ENCODE assay signal across 16 cellular contexts in the genomic region with DNA sequence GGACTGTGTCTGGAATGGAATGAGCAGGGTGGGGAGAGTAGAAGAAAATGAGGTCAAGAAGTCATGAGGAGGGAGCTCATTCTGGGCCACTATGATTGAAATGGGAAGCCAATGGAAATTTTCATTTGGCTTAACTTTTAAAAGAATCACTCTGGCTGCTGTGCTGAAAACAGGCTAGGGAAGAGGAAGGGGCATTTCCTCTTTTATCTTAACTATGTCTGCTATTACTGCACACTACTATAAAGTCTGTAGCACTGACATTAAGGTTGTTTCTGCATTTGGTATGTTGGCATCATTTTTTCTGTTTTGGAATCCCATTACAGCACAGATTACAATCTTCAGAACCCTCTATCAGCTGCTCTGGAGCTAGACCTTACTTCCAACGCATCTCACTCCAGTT. TPM values are rescaled to one million over a fixed set of nuclear protein-coding genes. Genes with fewer than 3 reads are reported as not detected.
DNase-seq lines count a peak whose midpoint lies in the region; ATAC-seq and TF ChIP-seq lines count a peak whose summit lies in the region.
"Had no signal": no experiment of that assay in that cellular context is flagged by ENCODE, and none has a peak within 500 bp of the region (broad histone marks: within the 10 kb centered on the region; RNA-seq: fewer than 3 reads in every experiment).

No MANE protein-coding gene starts in this region.

- ATAC-seq in activated naive CD8-positive, alpha-beta T cell treated with anti-CD3 and anti-CD28 coated beads, Interleukin-2, amount 50 U/mL, for 24 hours = no peak
- peak; percentile 62 for ATAC-seq in upper lobe of right lung
- ATAC-seq in Right ventricle myocardium superior (ENCODE audit: poor library complexity) = no peak
- no peak for ATAC-seq in GM21423 (IDR thresholded peaks at IDR 0.05; ENCODE audit: unreplicated experiment)

- no peak for TF ChIP-seq CTCF in endothelial cell (IDR thresholded peaks at IDR 0.05; ENCODE audit: unreplicated experiment)
- TF ChIP-seq CTCF in upper lobe of right lung (IDR thresholded peaks at IDR 0.05) = no peak

- intact Hi-C loops in upper lobe of right lung (cut with DNase I) (no loop called here), Right ventricle myocardium superior (cut with DNase I) (no loop called here)

- no peaks in the 10 kb centered on the region for H3K9me3 ChIP-seq in SK-N-MC (ENCODE audit: low read depth, low read length)
- H3K9me3 ChIP-seq in upper lobe of right lung = no peaks in the 10 kb centered on the region

- H3K27me3 Mint-ChIP-seq in activated naive CD8-positive, alpha-beta T cell = no peaks in the 10 kb centered on the region
- no peaks in the 10 kb centered on the region for H3K27me3 Mint-ChIP-seq in activated naive CD8-positive, alpha-beta T cell treated with anti-CD3 and anti-CD28 coated beads, Interleukin-2, amount 50 U/mL, for 24 hours
- H3K27me3 Mint-ChIP-seq in endothelial cell (ENCODE audit: unreplicated experiment) = no peaks in the 10 kb centered on the region

- H3K27ac Mint-ChIP-seq in activated naive CD8-positive, alpha-beta T cell = peak overlapping the region; percentile 19
- no peak overlapping the region for H3K27ac Mint-ChIP-seq in activated naive CD8-positive, alpha-beta T cell treated with anti-CD3 and anti-CD28 coated beads, Interleukin-2, amount 50 U/mL, for 24 hours
- peak overlapping the region; percentile 79 for H3K27ac Mint-ChIP-seq in endothelial cell (ENCODE audit: unreplicated experiment)
- H3K27ac Mint-ChIP-seq: mesothelial cell of epicardium had no signal

- peaks cover 95% of the 10 kb centered on the region for H3K36me3 ChIP-seq in SK-N-MC (ENCODE audit: insufficient read depth, low read length)
- peaks cover 91% of the 10 kb centered on the region for H3K36me3 ChIP-seq in upper lobe of right lung

- H3K4me3 Mint-ChIP-seq in activated naive CD8-positive, alpha-beta T cell = no peak overlapping the region
- no peak overlapping the region for H3K4me3 Mint-ChIP-seq in activated naive CD8-positive, alpha-beta T cell treated with anti-CD3 and anti-CD28 coated beads, Interleukin-2, amount 50 U/mL, for 24 hours
- peak overlapping the region; percentile 0 for H3K4me3 Mint-ChIP-seq in endothelial cell (ENCODE audit: unreplicated experiment)
- H3K4me3 Mint-ChIP-seq: mesothelial cell of epicardium had no signal

- H3K4me1 ChIP-seq in upper lobe of right lung = peaks cover 19% of the 10 kb centered on the region

- H3K36me3 Mint-ChIP-seq in activated naive CD8-positive, alpha-beta T cell = peaks cover 4% of the 10 kb centered on the region
- H3K36me3 Mint-ChIP-seq in activated naive CD8-positive, alpha-beta T cell treated with anti-CD3 and anti-CD28 coated beads, Interleukin-2, amount 50 U/mL, for 24 hours (ENCODE audit: low read depth) = peaks cover 66% of the 10 kb centered on the region
- peaks cover 41% of the 10 kb centered on the region for H3K36me3 Mint-ChIP-seq in endothelial cell (ENCODE audit: low read depth, unreplicated experiment)

- H3K27me3 ChIP-seq in upper lobe of right lung = no peaks in the 10 kb centered on the region

- peak overlapping the region; percentile 39; the same call in 1 of the 2 replicates for H3K4me3 ChIP-seq in SK-N-MC
- H3K4me3 ChIP-seq in upper lobe of right lung = no peak overlapping the region

- no peak overlapping the region for H3K9ac ChIP-seq in SK-N-MC (ENCODE audit: insufficient read length)

- no peaks in the 10 kb centered on the region for H3K9me3 Mint-ChIP-seq in activated naive CD8-positive, alpha-beta T cell (ENCODE audit: low read depth)
- no peaks in the 10 kb centered on the region for H3K9me3 Mint-ChIP-seq in activated naive CD8-positive, alpha-beta T cell treated with anti-CD3 and anti-CD28 coated beads, Interleukin-2, amount 50 U/mL, for 24 hours
- H3K9me3 Mint-ChIP-seq in endothelial cell (ENCODE audit: unreplicated experiment) = no peaks in the 10 kb centered on the region
- H3K9me3 Mint-ChIP-seq: mesothelial cell of epicardium had no signal

- peaks cover 35% of the 10 kb centered on the region for H3K4me1 Mint-ChIP-seq in activated naive CD8-positive, alpha-beta T cell (ENCODE audit: low read depth)
- H3K4me1 Mint-ChIP-seq in activated naive CD8-positive, alpha-beta T cell treated with anti-CD3 and anti-CD28 coated beads, Interleukin-2, amount 50 U/mL, for 24 hours = peaks cover 24% of the 10 kb centered on the region
- peaks cover 11% of the 10 kb centered on the region for H3K4me1 Mint-ChIP-seq in endothelial cell (ENCODE audit: unreplicated experiment)

- DNase-seq in activated naive CD8-positive, alpha-beta T cell treated with anti-CD3 and anti-CD28 coated beads, Interleukin-2, amount 50 U/mL, for 24 hours = no peak
- DNase-seq in SK-N-MC (ENCODE audit: low read depth, low spot score) (no peak), endothelial cell (ENCODE audit: low spot score) (no peak), upper lobe of right lung (no peak), Right ventricle myocardium superior (no peak)
- no peak for DNase-seq in stimulated activated naive CD4-positive, alpha-beta T cell treated with Interleukin-2 at 50 U/mL for 16 hours (lab: John Stamatoyannopoulos, UW)
- DNase-seq: dermis blood vessel endothelial cell, NCI-H1436 treated with DMSO at 0.1 percent for 48 hours had no signal

- H3K27ac ChIP-seq in SK-N-MC = peak overlapping the region; percentile 84
- H3K27ac ChIP-seq in upper lobe of right lung = no peak overlapping the region

RNA-seq across cellular contexts. Expression of a gene that starts 8.2 kb away (rescaled TPM):
- total RNA-seq in endothelial cell (ENCODE audit: unreplicated experiment) (36.1 TPM), upper lobe of right lung (35.9 TPM), Right ventricle myocardium superior (21.6 TPM)

RNA-seq across cellular contexts. Expression of a gene that starts 45.0 kb away (rescaled TPM):
- total RNA-seq in endothelial cell (ENCODE audit: unreplicated experiment) (39.5 TPM), upper lobe of right lung (39.9 TPM), Right ventricle myocardium superior (33.1 TPM)

RNA-seq across cellular contexts. Expression of a gene that starts 53.0 kb away (rescaled TPM):
- not detected for total RNA-seq in endothelial cell (ENCODE audit: unreplicated experiment)
- total RNA-seq in upper lobe of right lung = not detected
- not detected for total RNA-seq in Right ventricle myocardium superior
- total RNA-seq: astrocyte, Daoy, dermis blood vessel endothelial cell, mesothelial cell of epicardium, NCI-H460, posterior vena cava, ureter had no signal
